Comparison of ENCODE assay signal across 23 cellular contexts in the genomic region with DNA sequence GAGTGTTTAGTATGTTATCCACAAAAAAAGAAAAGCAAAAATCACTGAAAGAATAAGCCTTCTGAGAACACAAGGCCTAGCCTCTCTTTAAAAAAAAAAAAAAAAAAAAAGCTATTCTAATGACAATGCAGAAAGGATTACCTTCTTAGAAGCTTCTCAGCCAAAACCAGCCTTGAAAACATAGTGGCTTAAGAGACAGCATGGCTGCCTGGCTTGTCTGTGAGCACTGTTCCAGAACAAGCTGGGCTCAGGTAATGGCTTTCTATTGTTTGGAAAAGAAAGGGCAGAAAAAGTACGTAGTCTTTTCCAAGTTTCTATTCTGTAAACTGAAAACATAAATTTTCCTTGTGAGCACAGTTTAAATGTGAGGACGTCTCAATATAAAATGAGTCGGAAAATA.
DNase-seq lines count a peak whose midpoint lies in the region; ATAC-seq, FAIRE-seq and TF ChIP-seq lines count a peak whose summit lies in the region.
"Had no signal": no experiment of that assay in that cellular context is flagged by ENCODE, and none has a peak within 500 bp of the region (broad histone marks: within the 10 kb centered on the region; RNA-seq: fewer than 3 reads in every experiment).

No MANE protein-coding gene starts in this region.

- no peaks in the 10 kb centered on the region for H3K27me3 ChIP-seq in HAP-1 (ENCODE audit: low read depth)
- H3K27me3 ChIP-seq in Panc1 (ENCODE audit: control insufficient read depth, insufficient read depth, low read length): no peaks in the 10 kb centered on the region
- H3K27me3 ChIP-seq in iPS-20b (ENCODE audit: insufficient read depth, low read length): no peaks in the 10 kb centered on the region
- H3K27me3 ChIP-seq in subcutaneous abdominal adipose tissue (ENCODE audit: control insufficient read depth in 5 of 5, insufficient read depth in 4 of 5, low read length in 5 of 5): no peaks in the 10 kb centered on the region
- H3K27me3 ChIP-seq in pancreas: no peaks in the 10 kb centered on the region
- H3K27me3 ChIP-seq: right lobe of liver, tibial nerve had no signal

- intact Hi-C loops in Panc1 (cut with micrococcal nuclease; ENCODE audit: unreplicated experiment) (no loop called here), pancreas (cut with DNase I) (no loop called here)

- H3K9ac ChIP-seq in iPS-20b (ENCODE audit: low read depth, low read length) (peak overlapping the region; percentile 28; the same call in 1 of the 2 replicates), subcutaneous abdominal adipose tissue (ENCODE audit: low read length in 5 of 5) (no peak overlapping the region)

- DNase-seq in HAP-1 (ENCODE audit: low spot score in 2 of 2) (peak; percentile 61 to 75), Panc1 (ENCODE audit: low read depth, low spot score) (no peak), DMS53 (lab: John Stamatoyannopoulos, UW) (no peak), pancreas (no peak)
- DNase-seq in activated T-cell treated with anti-CD3 and anti-CD28 coated beads, Interleukin-2, amount 50 U/mL, for 1 hour: no peak
- DNase-seq: activated CD4-positive, alpha-beta T cell treated with anti-CD3 and anti-CD28 coated beads for 48 hours; activated CD8-positive, alpha-beta memory T cell treated with anti-CD3 and anti-CD28 coated beads, Interleukin-2, amount 10 ng/mL, durations not matched to agents 7 days and 5 days; activated naive CD8-positive, alpha-beta T cell treated with anti-CD3 and anti-CD28 coated beads for 36 hours; CD4-positive, alpha-beta T cell; HCEC 1CT; NCI-H1417; NCI-H524 treated with DMSO at 0.1 percent for 48 hours; right lobe of liver had no signal

- 91 to 92% methylated on average over 3 of the region's 3 CpGs for whole genome bisulfite sequencing in pancreas, 2 donors

- H3K4me1 ChIP-seq in HAP-1 (peaks cover 17% of the 10 kb centered on the region), Panc1 (ENCODE audit: control insufficient read depth, insufficient read depth, low read length) (peaks cover 41% of the 10 kb centered on the region), iPS-20b (ENCODE audit: insufficient read depth, low read length) (peaks cover 59% of the 10 kb centered on the region), subcutaneous abdominal adipose tissue (ENCODE audit: control insufficient read depth in 5 of 5, insufficient read depth in 5 of 5, low read length in 5 of 5) (peaks cover 0 to 41% (median 20%) of the 10 kb centered on the region in 5 donors), pancreas (no peaks in the 10 kb centered on the region)
- H3K4me1 ChIP-seq: right lobe of liver had no signal

- TF ChIP-seq CTCF in Panc1 (IDR thresholded peaks at IDR 0.05): no peak
- no peak for TF ChIP-seq CTCF in pancreas (IDR thresholded peaks at IDR 0.05)

- in situ Hi-C loops in HAP-1 (cut with MboI; ENCODE audit: low sequenced_read_pairs): no loop called here
- in situ Hi-C loops in Panc1 (cut with HindIII; ENCODE audit: low pct_unique_long_range_greater_than_20kb, low sequenced_read_pairs): no loop called here

- POLR2A ChIA-PET in Panc1 (lab: Charles Lee): no interaction called here

- no peaks in the 10 kb centered on the region for H3K36me3 ChIP-seq in HAP-1 (replicated peaks)
- peaks cover 37% of the 10 kb centered on the region for H3K36me3 ChIP-seq in Panc1 (ENCODE audit: control insufficient read depth, insufficient read depth, low read length)
- H3K36me3 ChIP-seq in iPS-20b (ENCODE audit: insufficient read depth, low read depth, low read length): no peaks in the 10 kb centered on the region
- H3K36me3 ChIP-seq in subcutaneous abdominal adipose tissue (ENCODE audit: control insufficient read depth in 5 of 5, insufficient read depth in 5 of 5, low read length in 5 of 5): peaks cover 10 to 27% (median 17%) of the 10 kb centered on the region in 5 donors
- peaks cover 0 to 6% (median 0%) of the 10 kb centered on the region in 3 donors for H3K36me3 ChIP-seq in pancreas

- CTCF ChIA-PET in Panc1 (lab: Charles Lee): interaction anchor here (0.7 kb wide), 1 partner anchor 264 kb away, joined by 6 read pairs; no protein-coding TSS in a partner anchor

- no peak for ATAC-seq in Panc1
- ATAC-seq in HG03139 (IDR thresholded peaks at IDR 0.05; ENCODE audit: unreplicated experiment): no peak
- no peak for ATAC-seq in pancreas
- ATAC-seq: activated CD8-positive, alpha-beta memory T cell treated with anti-CD3 and anti-CD28 coated beads, Interleukin-2, amount 10 ng/mL, durations not matched to agents 7 days and 5 days; activated T-helper 17 cell treated with anti-CD3 and anti-CD28 coated beads, Interleukin-2, amount 50 U/mL, for 72 hours; right lobe of liver; stimulated activated effector memory CD8-positive, alpha-beta T cell treated with anti-CD3 and anti-CD28 coated beads, Interleukin-12 subunit alpha, Interleukin-12 subunit beta, amount 100 ng/mL, for 72 hours had no signal

- H3K9me3 ChIP-seq in HAP-1 (no peaks in the 10 kb centered on the region), Panc1 (ENCODE audit: control insufficient read depth, insufficient read depth, low read depth, low read length) (no peaks in the 10 kb centered on the region), iPS-20b (ENCODE audit: insufficient read depth, low read depth, low read length) (no peaks in the 10 kb centered on the region), subcutaneous abdominal adipose tissue (ENCODE audit: control insufficient read depth in 5 of 5, low read length in 5 of 5) (no peaks in the 10 kb centered on the region), pancreas (no peaks in the 10 kb centered on the region)
- H3K9me3 ChIP-seq: right lobe of liver, tibial nerve had no signal

- H3K27ac ChIP-seq in Panc1 (ENCODE audit: low read length) (peak overlapping the region; percentile 89), iPS-20b (ENCODE audit: low read length) (peak overlapping the region; percentile 44), subcutaneous abdominal adipose tissue (ENCODE audit: low read depth, low read length) (peak overlapping the region; percentile 44), pancreas (no peak overlapping the region)
- H3K27ac ChIP-seq: right lobe of liver, tibial nerve had no signal

- H3K4me3 ChIP-seq in HAP-1: no peak overlapping the region
- no peak overlapping the region for H3K4me3 ChIP-seq in Panc1 (ENCODE audit: low read depth in 2 of 2, low read length in 2 of 2)
- no peak overlapping the region for H3K4me3 ChIP-seq in iPS-20b (ENCODE audit: low read length)
- H3K4me3 ChIP-seq in subcutaneous abdominal adipose tissue (ENCODE audit: low read depth in 1 of 5, low read length in 5 of 5): no peak overlapping the region
- no peak overlapping the region for H3K4me3 ChIP-seq in pancreas
- H3K4me3 ChIP-seq: lung, right lobe of liver, tibial nerve had no signal

- FAIRE-seq in pancreas (lab: Jason Lieb, UNC): no peak
- FAIRE-seq: colon, islet of Langerhans, TTC549 had no signal

- BruUV-seq in Panc1 (replicated peaks; lab: Mats Ljungman, UMichigan): no TSS peak

Comparison
In these comparisons a context has a peak if more than half of its experiments do, and no peak if none do; other contexts are left out.
1. DNase-seq: peak in HAP-1 (2 of 2); none in Panc1 (single experiment), activated T-cell treated with anti-CD3 and anti-CD28 coated beads, Interleukin-2, amount 50 U/mL, for 1 hour (single experiment), DMS53 (single experiment) and pancreas (0 of 6).
2. H3K27ac ChIP-seq: peak in Panc1 (single experiment), iPS-20b (single experiment) and subcutaneous abdominal adipose tissue (single experiment); none in pancreas (0 of 4).